ENCODE assay signal across 8 cellular contexts in the genomic region with DNA sequence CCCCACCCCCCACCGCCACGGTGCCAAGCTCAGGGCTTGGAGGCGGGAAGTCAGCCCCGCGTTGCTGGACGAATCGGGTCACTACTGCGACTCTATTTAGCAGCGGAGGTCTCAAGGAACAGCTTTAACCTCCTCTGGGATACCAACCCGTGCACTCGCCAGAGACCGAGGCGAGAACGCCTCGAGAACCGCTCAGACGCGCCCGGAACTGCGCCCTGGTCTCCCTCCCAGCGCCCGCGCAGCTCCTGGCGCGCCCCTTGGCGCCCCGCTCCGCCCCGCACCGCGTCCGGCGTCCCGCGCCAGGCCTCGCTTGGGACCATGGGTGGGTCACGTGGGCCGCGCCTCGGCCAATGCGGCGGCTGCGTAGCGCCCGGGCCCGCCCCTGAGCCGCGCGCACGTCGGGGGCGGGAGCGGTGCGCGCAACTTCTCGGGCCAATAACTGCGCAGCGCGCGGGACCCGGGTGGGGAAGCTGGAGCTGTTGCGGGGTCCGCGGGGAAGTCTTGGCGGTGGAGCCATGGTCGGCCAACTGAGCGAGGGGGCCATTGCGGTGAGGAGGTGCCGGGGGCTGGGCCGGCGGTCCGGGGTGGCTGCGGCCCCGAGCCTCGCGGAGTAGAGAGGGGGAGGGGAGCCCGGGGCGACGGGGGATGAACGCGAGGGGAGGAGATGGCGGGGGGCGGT. TPM values are rescaled to one million over a fixed set of nuclear protein-coding genes. Genes with fewer than 3 reads are reported as not detected.
DNase-seq lines count a peak whose midpoint lies in the region; ATAC-seq and TF ChIP-seq lines count a peak whose summit lies in the region.

A gene (plus strand): TSS at position 427 of the 679 bp plus-strand sequence. CDS start 89 bp downstream, at position 516.
A gene with protein sequence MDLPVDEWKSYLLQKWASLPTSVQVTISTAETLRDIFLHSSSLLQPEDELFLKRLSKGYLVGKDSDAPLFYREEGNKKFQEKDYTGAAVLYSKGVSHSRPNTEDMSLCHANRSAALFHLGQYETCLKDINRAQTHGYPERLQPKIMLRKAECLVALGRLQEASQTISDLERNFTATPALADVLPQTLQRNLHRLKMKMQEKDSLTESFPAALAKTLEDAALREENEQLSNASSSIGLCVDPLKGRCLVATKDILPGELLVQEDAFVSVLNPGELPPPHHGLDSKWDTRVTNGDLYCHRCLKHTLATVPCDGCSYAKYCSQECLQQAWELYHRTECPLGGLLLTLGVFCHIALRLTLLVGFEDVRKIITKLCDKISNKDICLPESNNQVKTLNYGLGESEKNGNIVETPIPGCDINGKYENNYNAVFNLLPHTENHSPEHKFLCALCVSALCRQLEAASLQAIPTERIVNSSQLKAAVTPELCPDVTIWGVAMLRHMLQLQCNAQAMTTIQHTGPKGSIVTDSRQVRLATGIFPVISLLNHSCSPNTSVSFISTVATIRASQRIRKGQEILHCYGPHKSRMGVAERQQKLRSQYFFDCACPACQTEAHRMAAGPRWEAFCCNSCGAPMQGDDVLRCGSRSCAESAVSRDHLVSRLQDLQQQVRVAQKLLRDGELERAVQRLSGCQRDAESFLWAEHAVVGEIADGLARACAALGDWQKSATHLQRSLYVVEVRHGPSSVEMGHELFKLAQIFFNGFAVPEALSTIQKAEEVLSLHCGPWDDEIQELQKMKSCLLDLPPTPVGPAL (minus strand): TSS at position 324 of the 679 bp plus-strand sequence. CDS start 1,908 bp downstream, outside the sequence.

- peak; percentile 98 for ATAC-seq in CD4-positive, alpha-beta T cell (ENCODE audit: poor library complexity)
- peak; percentile 67 for ATAC-seq in GM19395 (IDR thresholded peaks at IDR 0.05; ENCODE audit: unreplicated experiment)
- ATAC-seq in HG03521 (IDR thresholded peaks at IDR 0.05; ENCODE audit: unreplicated experiment): peak; percentile 87
- ATAC-seq in effector memory CD8-positive, alpha-beta T cell (replicated peaks): peak; percentile 98

- DNase-seq in CD4-positive, alpha-beta T cell: peak; percentile 71 to 89 (median 82)
- peak; percentile 48 for DNase-seq in NK-92 treated with Interleukin-12 subunit alpha and Interleukin-12 subunit beta, amount 100 ng/mL, for 24 hours (lab: John Stamatoyannopoulos, UW)
- DNase-seq in effector memory CD8-positive, alpha-beta T cell: peak; percentile 80 to 86 (median 85)
- peak; percentile 88 for DNase-seq in mesenchymal stem cell
- peak; percentile 73 for DNase-seq in stimulated activated CD8-positive, alpha-beta memory T cell treated with anti-CD3 and anti-CD28 coated beads, Interleukin-12 subunit alpha, Interleukin-12 subunit beta, amount 100 ng/mL, for 1 hour (ENCODE audit: low read depth)

- peak within 1 kb of the TSS; percentile 77 to 93 for H3K18ac ChIP-seq in mesenchymal stem cell (ENCODE audit: low read depth in 1 of 2, low read length in 2 of 2)

- H3K9me3 Mint-ChIP-seq in CD4-positive, alpha-beta T cell: no peaks in the 10 kb centered on the region
- H3K9me3 Mint-ChIP-seq in effector memory CD8-positive, alpha-beta T cell: no peaks in the 10 kb centered on the region

- H4K91ac ChIP-seq in mesenchymal stem cell (ENCODE audit: low read length): peak within 1 kb of the TSS; percentile 45

- H2AK5ac ChIP-seq in mesenchymal stem cell (ENCODE audit: low read length, severe bottlenecking): peak within 1 kb of the TSS; percentile 22

- no peaks in the 10 kb centered on the region for H3K9me3 ChIP-seq in CD4-positive, alpha-beta T cell (ENCODE audit: control insufficient read depth, low read length)
- H3K9me3 ChIP-seq in mesenchymal stem cell (ENCODE audit: control insufficient read depth, low read length): no peaks in the 10 kb centered on the region

- H3K4me1 ChIP-seq in mesenchymal stem cell (ENCODE audit: control insufficient read depth, insufficient read depth, low read depth, low read length): peaks cover 7% of the 10 kb centered on the region

- peaks cover 66% of the 10 kb centered on the region for H3K4me1 Mint-ChIP-seq in CD4-positive, alpha-beta T cell (ENCODE audit: low read depth)
- H3K4me1 Mint-ChIP-seq in effector memory CD8-positive, alpha-beta T cell (ENCODE audit: low read depth in 2 of 2): peaks cover 35 to 47% of the 10 kb centered on the region in 2 donors

- H2BK5ac ChIP-seq in mesenchymal stem cell (ENCODE audit: low read depth, low read length, poor library complexity, severe bottlenecking): peak within 1 kb of the TSS; percentile 89

- POLR2A ChIA-PET in CD4-positive, alpha-beta T cell (lab: Charles Lee): interaction anchor here (0.6 to 2.9 kb wide), 16 partner anchors 10 to 474 kb away, joined by 3 to 21 read pairs (median 6); a partner anchor contains a TSS
- POLR2A ChIA-PET in activated CD8-positive, alpha-beta memory T cell treated with anti-CD3 and anti-CD28 coated beads for 36 hours (lab: Charles Lee): interaction anchor here (0.6 to 1.1 kb wide), 2 partner anchors 85 to 209 kb away, joined by 3 read pairs; no protein-coding TSS in a partner anchor

- peak within 1 kb of the TSS; percentile 90 for H3K27ac Mint-ChIP-seq in CD4-positive, alpha-beta T cell
- peak within 1 kb of the TSS; percentile 85 to 89 for H3K27ac Mint-ChIP-seq in effector memory CD8-positive, alpha-beta T cell

- TF ChIP-seq CTCF in CD4-positive, alpha-beta T cell (IDR thresholded peaks at IDR 0.05): no peak

- H3K23ac ChIP-seq in mesenchymal stem cell (ENCODE audit: low read length in 2 of 2): peak within 1 kb of the TSS in 1 of 2 experiments; percentile 80

- H2BK12ac ChIP-seq in mesenchymal stem cell (ENCODE audit: low read length in 2 of 2): peak within 1 kb of the TSS in 1 of 2 experiments; percentile 94

- peak within 1 kb of the TSS; percentile 77 to 82 for H3K4ac ChIP-seq in mesenchymal stem cell (ENCODE audit: low read depth in 1 of 2, low read length in 2 of 2)

- under 1% methylated on average over 53 of the region's 83 CpGs for WGBS in mesenchymal stem cell

- peak within 1 kb of the TSS in 1 of 2 experiments; percentile 91 for H3K14ac ChIP-seq in mesenchymal stem cell (ENCODE audit: low read length in 2 of 2)

- peak within 1 kb of the TSS; percentile 95 for H2AFZ ChIP-seq in mesenchymal stem cell (ENCODE audit: low read depth, low read length)

- peak within 1 kb of the TSS; percentile 60 for H2BK15ac ChIP-seq in mesenchymal stem cell (ENCODE audit: low read depth, poor library complexity, severe bottlenecking)

- intact Hi-C loops in CD4-positive, alpha-beta T cell (cut with DNase I, micrococcal nuclease): loop anchor here (1.0 to 5.0 kb wide), 7 partner anchors 43 to 473 kb away; a partner anchor contains a TSS

- H2BK120ac ChIP-seq in mesenchymal stem cell (ENCODE audit: low read depth, low read length): peak within 1 kb of the TSS; percentile 15

- H3K27me3 Mint-ChIP-seq in CD4-positive, alpha-beta T cell: no peaks in the 10 kb centered on the region
- no peaks in the 10 kb centered on the region for H3K27me3 Mint-ChIP-seq in effector memory CD8-positive, alpha-beta T cell

- H3K36me3 ChIP-seq in mesenchymal stem cell (ENCODE audit: control insufficient read depth in 1 of 2, insufficient read depth in 2 of 2, low read depth in 1 of 2, low read length in 2 of 2): peaks cover 14 to 42% of the 10 kb centered on the region in 2 experiments

- H3K4me3 Mint-ChIP-seq in CD4-positive, alpha-beta T cell: peak within 1 kb of the TSS; percentile 99
- H3K4me3 Mint-ChIP-seq in effector memory CD8-positive, alpha-beta T cell: peak within 1 kb of the TSS; percentile 91 to 97

- peak within 1 kb of the TSS; percentile 87 for H3K9ac ChIP-seq in mesenchymal stem cell (ENCODE audit: low read length)

- H4K8ac ChIP-seq in mesenchymal stem cell (ENCODE audit: low read length): peak within 1 kb of the TSS; percentile 71

- no peaks in the 10 kb centered on the region for H3K27me3 ChIP-seq in CD4-positive, alpha-beta T cell (ENCODE audit: control insufficient read depth, insufficient read depth, low read length)
- no peaks in the 10 kb centered on the region for H3K27me3 ChIP-seq in mesenchymal stem cell (ENCODE audit: control insufficient read depth in 1 of 2, insufficient read depth in 1 of 2, low read length in 2 of 2)

- peak within 1 kb of the TSS; percentile 81 for H3K27ac ChIP-seq in CD4-positive, alpha-beta T cell (ENCODE audit: low read depth, low read length)
- H3K27ac ChIP-seq in mesenchymal stem cell (ENCODE audit: low read length, poor library complexity, severe bottlenecking): peak within 1 kb of the TSS; percentile 46

- CTCF ChIA-PET in CD4-positive, alpha-beta T cell (lab: Charles Lee): interaction anchor here (0.8 to 1.4 kb wide), 3 partner anchors 36 to 181 kb away, joined by 3 to 7 read pairs (median 7); a partner anchor contains a TSS
- CTCF ChIA-PET in activated CD8-positive, alpha-beta memory T cell treated with anti-CD3 and anti-CD28 coated beads for 36 hours (lab: Charles Lee): interaction anchor here (1.0 to 1.1 kb wide), 2 partner anchors 36 to 263 kb away, joined by 3 read pairs; no protein-coding TSS in a partner anchor

- peak within 1 kb of the TSS; percentile 92 to 95 for H3K4me3 ChIP-seq in mesenchymal stem cell (ENCODE audit: insufficient read depth in 1 of 2, low read depth in 1 of 2, low read length in 2 of 2)

- H3K36me3 Mint-ChIP-seq in CD4-positive, alpha-beta T cell (ENCODE audit: low read depth): peaks cover 68% of the 10 kb centered on the region
- peaks cover 37% of the 10 kb centered on the region for H3K36me3 Mint-ChIP-seq in effector memory CD8-positive, alpha-beta T cell (ENCODE audit: insufficient read depth)

- H3K79me1 ChIP-seq in mesenchymal stem cell (replicated peaks; ENCODE audit: low read length, poor library complexity, severe bottlenecking): peaks cover 21% of the 10 kb centered on the region

- H3K4me2 ChIP-seq in mesenchymal stem cell (ENCODE audit: low read length, poor library complexity, severe bottlenecking): peak within 1 kb of the TSS; percentile 92

RNA-seq across cellular contexts. Expression of the first gene that starts in this region (rescaled TPM):
- total RNA-seq in CD4-positive, alpha-beta T cell: 10 to 100 TPM; 38.6 to 38.7 TPM
- 100 to 1,000 TPM; 191 to 195 TPM for total RNA-seq in activated CD8-positive, alpha-beta memory T cell treated with anti-CD3 and anti-CD28 coated beads for 36 hours
- 21.9 TPM for polyA plus RNA-seq in mesenchymal stem cell (2013, experiment 1 of 2)
- 22.1 TPM for polyA plus RNA-seq in mesenchymal stem cell (2013, experiment 2 of 2)

RNA-seq across cellular contexts. Expression of the second gene that starts in this region (rescaled TPM):
- total RNA-seq in CD4-positive, alpha-beta T cell: 10 to 100 TPM in 1 of 2 experiments, 1 to 10 TPM in 1; 9.3 to 10.6 TPM
- total RNA-seq in activated CD8-positive, alpha-beta memory T cell treated with anti-CD3 and anti-CD28 coated beads for 36 hours: 10 to 100 TPM; 19.4 to 26.4 TPM
- polyA plus RNA-seq in mesenchymal stem cell (2013, experiment 1 of 2): 5.1 TPM
- 4.8 TPM for polyA plus RNA-seq in mesenchymal stem cell (2013, experiment 2 of 2)

Comparison
In these comparisons a context has a peak if more than half of its experiments do, and no peak if none do; other contexts are left out.
1. Peak in every context shown above with its lines: DNase-seq, ATAC-seq, H3K4me3 ChIP-seq and H3K27ac ChIP-seq.
2. RNA of the first gene that starts in this region (total RNA-seq): 191 to 195 TPM in activated CD8-positive, alpha-beta memory T cell treated with anti-CD3 and anti-CD28 coated beads for 36 hours; 38.6 to 38.7 TPM in CD4-positive, alpha-beta T cell; every median in the first group is over 4 times any median in the second.